Comparison of ENCODE assay signal across 15 cellular contexts in genomic region chr14:72439707-72440106, GRCh38.
A peak's percentile ranks its signal among the peaks of the same experiment; 100 is the strongest.
DNase-seq lines count a peak whose midpoint lies in the region; ATAC-seq and TF ChIP-seq lines count a peak whose summit lies in the region.
"Had no signal": no experiment of that assay in that cellular context is flagged by ENCODE, and none has a peak within 500 bp of the region (broad histone marks: within the 10 kb centered on the region; RNA-seq: fewer than 3 reads in every experiment).

No MANE protein-coding gene starts in this region.

- H3K27ac ChIP-seq in KMS-11 = no peak overlapping the region
- H3K27ac ChIP-seq: A549, gastroesophageal sphincter, right lobe of liver had no signal

- no peaks in the 10 kb centered on the region for H3K36me3 ChIP-seq in KMS-11 (ENCODE audit: insufficient read depth)
- H3K36me3 ChIP-seq: gastroesophageal sphincter, right lobe of liver had no signal

- peak; percentile 6 for DNase-seq in activated CD4-positive, alpha-beta T cell treated with anti-CD3 and anti-CD28 coated beads for 48 hours
- no peak for DNase-seq in activated CD4-positive, alpha-beta T cell treated with anti-CD3 and anti-CD28 coated beads for 1 hour
- peak; percentile 78 for DNase-seq in activated CD4-positive, alpha-beta memory T cell treated with anti-CD3 and anti-CD28 coated beads, Interleukin-2, amount 10 ng/mL, durations not matched to agents 7 days and 5 days
- no peak for DNase-seq in superior temporal gyrus (ENCODE audit: extremely low spot score)
- DNase-seq: DMS 273 treated with DMSO at 0.1 percent for 48 hours, endodermal cell, kidney, right lobe of liver had no signal

- ATAC-seq in stimulated activated memory B cell treated with anti-CD40 and anti-IgM and Interleukin-4, amounts not matched to agents 10 μg/mL and 1 μg/mL and 100 μg/mL, for 72 hours = peak; percentile 47
- ATAC-seq in HG03378 (IDR thresholded peaks at IDR 0.05; ENCODE audit: unreplicated experiment) = no peak
- no peak for ATAC-seq in HG03025 (IDR thresholded peaks at IDR 0.05; ENCODE audit: low FRiP score, unreplicated experiment)
- ATAC-seq: A549, gastroesophageal sphincter, right lobe of liver had no signal

- no peaks in the 10 kb centered on the region for H3K27me3 ChIP-seq in KMS-11 (ENCODE audit: insufficient read depth, low read depth)
- H3K27me3 ChIP-seq: gastroesophageal sphincter, right lobe of liver had no signal

- H3K4me1 ChIP-seq in KMS-11 (ENCODE audit: low read depth, poor library complexity, severe bottlenecking) = peaks cover 23% of the 10 kb centered on the region
- H3K4me1 ChIP-seq: A549, gastroesophageal sphincter, right lobe of liver had no signal

- H3K9ac ChIP-seq in KMS-11 = no peak overlapping the region

- H3K4me1 Mint-ChIP-seq in activated CD4-positive, alpha-beta memory T cell treated with anti-CD3 and anti-CD28 coated beads, Interleukin-2, amount 10 ng/mL, durations not matched to agents 7 days and 5 days = peaks cover 97% of the 10 kb centered on the region
- H3K4me1 Mint-ChIP-seq in stimulated activated memory B cell treated with anti-CD40 and anti-IgM and Interleukin-4, amounts not matched to agents 10 μg/mL and 1 μg/mL and 100 μg/mL, for 72 hours = peaks cover 40% of the 10 kb centered on the region

- no peaks in the 10 kb centered on the region for H3K79me2 ChIP-seq in KMS-11 (ENCODE audit: insufficient read depth, low read depth)

- peak overlapping the region; percentile 78 for H3K4me3 Mint-ChIP-seq in activated CD4-positive, alpha-beta memory T cell treated with anti-CD3 and anti-CD28 coated beads, Interleukin-2, amount 10 ng/mL, durations not matched to agents 7 days and 5 days
- H3K4me3 Mint-ChIP-seq in stimulated activated memory B cell treated with anti-CD40 and anti-IgM and Interleukin-4, amounts not matched to agents 10 μg/mL and 1 μg/mL and 100 μg/mL, for 72 hours = no peak overlapping the region
- H3K4me3 Mint-ChIP-seq: brain, endodermal cell had no signal

- H2AFZ ChIP-seq in KMS-11 (ENCODE audit: low read depth) = peak overlapping the region; percentile 38; the same call in 1 of the 2 replicates

- H3K9me3 Mint-ChIP-seq in activated CD4-positive, alpha-beta memory T cell treated with anti-CD3 and anti-CD28 coated beads, Interleukin-2, amount 10 ng/mL, durations not matched to agents 7 days and 5 days = peaks cover 2% of the 10 kb centered on the region
- no peaks in the 10 kb centered on the region for H3K9me3 Mint-ChIP-seq in stimulated activated memory B cell treated with anti-CD40 and anti-IgM and Interleukin-4, amounts not matched to agents 10 μg/mL and 1 μg/mL and 100 μg/mL, for 72 hours
- H3K9me3 Mint-ChIP-seq: endodermal cell had no signal

- H3K27ac Mint-ChIP-seq in activated CD4-positive, alpha-beta memory T cell treated with anti-CD3 and anti-CD28 coated beads, Interleukin-2, amount 10 ng/mL, durations not matched to agents 7 days and 5 days = peak overlapping the region; percentile 86
- H3K27ac Mint-ChIP-seq in stimulated activated memory B cell treated with anti-CD40 and anti-IgM and Interleukin-4, amounts not matched to agents 10 μg/mL and 1 μg/mL and 100 μg/mL, for 72 hours = no peak overlapping the region
- H3K27ac Mint-ChIP-seq: endodermal cell had no signal

- POLR2A ChIA-PET in activated CD4-positive, alpha-beta memory T cell treated with anti-CD3 and anti-CD28 coated beads, Interleukin-2, amount 10 ng/mL, durations not matched to agents 7 days and 5 days (lab: Charles Lee) = interaction anchor here (0.8 to 10.2 kb wide), 14 partner anchors 10 to 619 kb away, joined by 3 to 210 read pairs (median 6); partner anchors contain the start of genes DPF3 and RBM25

- H3K4me2 ChIP-seq in KMS-11 = no peak overlapping the region
- H3K4me2 ChIP-seq: A549 had no signal

- no peak overlapping the region for H3K4me3 ChIP-seq in KMS-11 (IDR thresholded peaks at IDR 0.05; ENCODE audit: insufficient read depth, low read depth, low read length)
- H3K4me3 ChIP-seq: A549, gastroesophageal sphincter, right lobe of liver had no signal

- CTCF ChIA-PET in activated CD4-positive, alpha-beta memory T cell treated with anti-CD3 and anti-CD28 coated beads, Interleukin-2, amount 10 ng/mL, durations not matched to agents 7 days and 5 days (lab: Charles Lee) = interaction anchor here (0.7 to 3.6 kb wide), 13 partner anchors 8 to 1532 kb away, joined by 3 to 40 read pairs (median 6); partner anchors contain the start of gene PCNX1

- no peak for TF ChIP-seq CTCF in KMS-11 (conservative IDR thresholded peaks at IDR 0.05; ENCODE audit: low read depth, low read length)

- H3K36me3 Mint-ChIP-seq in activated CD4-positive, alpha-beta memory T cell treated with anti-CD3 and anti-CD28 coated beads, Interleukin-2, amount 10 ng/mL, durations not matched to agents 7 days and 5 days (ENCODE audit: low read depth) = peaks cover 42% of the 10 kb centered on the region
- no peaks in the 10 kb centered on the region for H3K36me3 Mint-ChIP-seq in stimulated activated memory B cell treated with anti-CD40 and anti-IgM and Interleukin-4, amounts not matched to agents 10 μg/mL and 1 μg/mL and 100 μg/mL, for 72 hours
- H3K36me3 Mint-ChIP-seq: brain had no signal

- H3K27me3 Mint-ChIP-seq in activated CD4-positive, alpha-beta memory T cell treated with anti-CD3 and anti-CD28 coated beads, Interleukin-2, amount 10 ng/mL, durations not matched to agents 7 days and 5 days = no peaks in the 10 kb centered on the region
- no peaks in the 10 kb centered on the region for H3K27me3 Mint-ChIP-seq in stimulated activated memory B cell treated with anti-CD40 and anti-IgM and Interleukin-4, amounts not matched to agents 10 μg/mL and 1 μg/mL and 100 μg/mL, for 72 hours
- H3K27me3 Mint-ChIP-seq: brain had no signal

- no peaks in the 10 kb centered on the region for H4K20me1 ChIP-seq in KMS-11 (ENCODE audit: insufficient read depth)

Comparison
In these comparisons a context has a peak if more than half of its experiments do, and no peak if none do; other contexts are left out.
1. DNase-seq: peak in activated CD4-positive, alpha-beta T cell treated with anti-CD3 and anti-CD28 coated beads for 48 hours (single experiment) and activated CD4-positive, alpha-beta memory T cell treated with anti-CD3 and anti-CD28 coated beads, Interleukin-2, amount 10 ng/mL, durations not matched to agents 7 days and 5 days (single experiment); none in activated CD4-positive, alpha-beta T cell treated with anti-CD3 and anti-CD28 coated beads for 1 hour (single experiment) and superior temporal gyrus (single experiment).